In the genomic region with DNA sequence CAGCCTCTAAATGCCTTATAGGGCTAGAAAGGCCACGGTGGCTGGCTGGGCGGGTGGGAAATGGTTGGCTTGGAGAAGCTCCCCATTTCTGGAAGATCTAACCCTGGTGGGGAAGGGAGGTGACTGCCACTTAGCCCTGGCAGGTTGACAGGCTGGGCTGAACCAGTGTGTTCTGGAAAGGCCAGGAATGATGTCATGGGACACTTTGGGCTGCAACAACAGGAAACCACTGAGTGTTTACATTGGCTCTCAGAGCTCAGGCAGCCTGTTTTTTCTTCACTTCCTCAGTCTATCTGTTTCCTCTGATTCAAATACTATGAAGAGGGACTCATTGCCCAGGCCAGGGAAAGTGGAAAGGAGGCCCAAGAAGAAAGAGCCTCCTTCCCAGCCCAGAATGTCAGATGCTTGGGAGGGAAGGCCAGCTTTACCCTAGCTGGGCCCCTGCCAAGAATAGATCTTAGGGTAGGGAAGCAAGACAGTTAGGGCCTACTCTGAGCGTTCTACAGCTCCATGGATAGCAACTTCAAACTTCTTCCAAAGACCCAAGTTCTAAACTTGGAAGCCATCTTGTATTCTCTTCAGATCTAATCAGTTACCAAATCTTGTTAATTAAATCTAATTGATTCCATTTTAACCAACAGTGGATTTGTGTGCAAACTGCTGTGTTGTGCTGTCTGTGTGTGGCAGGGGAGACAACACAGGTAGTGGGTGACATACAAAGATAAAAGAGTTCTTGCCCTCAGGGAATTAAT, we compare ENCODE assay signal across 8 cellular contexts.
DNase-seq lines count a peak whose midpoint lies in the region; ATAC-seq, FAIRE-seq and TF ChIP-seq lines count a peak whose summit lies in the region.

No MANE protein-coding gene starts in this region.

- H3K36me3 ChIP-seq in DND-41 (ENCODE audit: insufficient read depth, low read length) (no peaks in the 10 kb centered on the region), HepG2 (replicated peaks in 1 of 2; ENCODE audit: control insufficient read depth in 1 of 2, insufficient read depth in 2 of 2, low read length in 2 of 2) (no peaks in the 10 kb centered on the region)

- H2AFZ ChIP-seq in DND-41 (ENCODE audit: low read depth, low read length) (peak overlapping the region; percentile 25), HepG2 (ENCODE audit: low read length) (no peak overlapping the region)

- H3K4me1 ChIP-seq in DND-41 (ENCODE audit: insufficient read depth, low read length): peaks cover 33% of the 10 kb centered on the region
- H3K4me1 ChIP-seq in HepG2 (ENCODE audit: insufficient read depth, low read length): no peaks in the 10 kb centered on the region

- TF ChIP-seq CTCF in DND-41 (IDR thresholded peaks at IDR 0.05; ENCODE audit: borderline replicate concordance, extremely low read depth, low read length, poor library complexity, severe bottlenecking) (no peak), cardiac fibroblast (IDR thresholded peaks at IDR 0.05; ENCODE audit: low read depth, low read length) (no peak), HepG2 (CRISPR knock-in tag; IDR thresholded peaks at IDR 0.05) (no peak)

- CTCF ChIA-PET in HepG2 (lab: Yijun Ruan, JAX; ENCODE audit: low intra/inter-chr PET ratio, low total read pairs): no interaction called here

- POLR2A ChIA-PET in HepG2 (lab: Yijun Ruan, JAX): no interaction called here

- H3K9me3 ChIP-seq in DND-41 (ENCODE audit: insufficient read depth, low read length, severe bottlenecking) (no peaks in the 10 kb centered on the region), HepG2 (ENCODE audit: low read length) (no peaks in the 10 kb centered on the region)

- intact Hi-C loops in HepG2 (cut with micrococcal nuclease; ENCODE audit: unreplicated experiment): no loop called here

- H3K4me2 ChIP-seq in DND-41 (ENCODE audit: insufficient read depth, low read length) (no peak overlapping the region), HepG2 (ENCODE audit: low read depth, low read length) (no peak overlapping the region)

- no peaks in the 10 kb centered on the region for H4K20me1 ChIP-seq in DND-41 (ENCODE audit: insufficient read depth, low read length)
- H4K20me1 ChIP-seq in HepG2 (ENCODE audit: insufficient read depth, low read length): no peaks in the 10 kb centered on the region

- ATAC-seq in DND-41 (ENCODE audit: insufficient read depth, low read depth): peak; percentile 49
- ATAC-seq in HG03196 (IDR thresholded peaks at IDR 0.05; ENCODE audit: unreplicated experiment): peak; percentile 69
- no peak for ATAC-seq in HepG2
- ATAC-seq in HG03045 (IDR thresholded peaks at IDR 0.05; ENCODE audit: unreplicated experiment): no peak
- ATAC-seq in GM19328 (IDR thresholded peaks at IDR 0.05; ENCODE audit: unreplicated experiment): no peak

- TF ChIP-seq POLR2A in HepG2 (IDR thresholded peaks at IDR 0.05; ENCODE audit: insufficient read depth in 1 of 2, low read depth in 2 of 2, low read length in 2 of 2): no peak

- H3K79me2 ChIP-seq in DND-41 (ENCODE audit: insufficient read depth, low read length) (no peaks in the 10 kb centered on the region), HepG2 (ENCODE audit: insufficient read depth, low read length) (no peaks in the 10 kb centered on the region)

- TF ChIP-seq EP300 in HepG2 (IDR thresholded peaks at IDR 0.05; ENCODE audit: low read depth in 2 of 2, low read length in 2 of 2) (no peak), HepG2 (CRISPR knock-in tag; IDR thresholded peaks at IDR 0.05; ENCODE audit: borderline replicate concordance) (no peak)

- FAIRE-seq in HepG2 (lab: Jason Lieb, UNC): no peak

- in situ Hi-C loops in HepG2 (cut with HindIII; ENCODE audit: extremely low pct_ligation_motif_present, low pct_unique_long_range_greater_than_20kb): no loop called here

- H3K4me3 ChIP-seq in DND-41 (ENCODE audit: low read depth in 1 of 2, low read length in 2 of 2): no peak overlapping the region
- no peak overlapping the region for H3K4me3 ChIP-seq in cardiac fibroblast (replicated peaks in 1 of 2; ENCODE audit: low read depth in 2 of 2, low read length in 2 of 2)
- H3K4me3 ChIP-seq in HepG2 (replicated peaks in 1 of 3; ENCODE audit: insufficient read depth in 1 of 3, low read depth in 2 of 3, low read length in 3 of 3): no peak overlapping the region

- DNase-seq in DND-41 (peak; percentile 5), T-helper 2 cell (peak in 3 of 5 experiments; percentile 6 to 84 (median 52)), cardiac fibroblast (ENCODE audit: low read depth in 2 of 2) (peak; percentile 94 to 95), HepG2 (ENCODE audit: low spot score) (peak; percentile 0), stromal cell of bone marrow (ENCODE audit: low read depth) (peak; percentile 89)

- H3K9ac ChIP-seq in DND-41 (ENCODE audit: low read depth, low read length): no peak overlapping the region
- no peak overlapping the region for H3K9ac ChIP-seq in HepG2 (ENCODE audit: insufficient read depth, low read depth, low read length)

- no CpG with 5 or more reads among the region's 3 CpGs for WGBS in HepG2 (ENCODE audit: low lambda C conversion rate)

- TF ChIP-seq RAD21 in HepG2 (CRISPR knock-in tag; IDR thresholded peaks at IDR 0.05): no peak

- no peaks in the 10 kb centered on the region for H3K27me3 ChIP-seq in DND-41 (ENCODE audit: insufficient read depth, low read length, poor library complexity)
- no peaks in the 10 kb centered on the region for H3K27me3 ChIP-seq in HepG2 (ENCODE audit: control insufficient read depth in 1 of 2, insufficient read depth in 2 of 2, low read length in 2 of 2)

- no TSS peak for BruUV-seq in HepG2 (replicated peaks; lab: Mats Ljungman, UMichigan)

- H3K27ac ChIP-seq in DND-41 (ENCODE audit: low read length) (peak overlapping the region; percentile 22; the same call in 1 of the 2 replicates), HepG2 (ENCODE audit: extremely low read length, insufficient read depth, low read length) (no peak overlapping the region)

TF ChIP-seq in HepG2, 621 proteins besides CTCF, POLR2A, EP300 and RAD21:
- TF ChIP-seq GABPA (IDR thresholded peaks at IDR 0.05; ENCODE audit: low read depth, low read length) (no peak), GABPA (CRISPR knock-in tag; IDR thresholded peaks at IDR 0.05; ENCODE audit: low read depth) (peak; percentile 35; the same call in 1 of the 2 replicates), SP140L (CRISPR knock-in tag; IDR thresholded peaks at IDR 0.05; ENCODE audit: borderline replicate concordance) (no peak), ZNF670 (CRISPR knock-in tag; IDR thresholded peaks at IDR 0.05; ENCODE audit: borderline replicate concordance) (no peak)
- TF ChIP-seq, protein P1, sequence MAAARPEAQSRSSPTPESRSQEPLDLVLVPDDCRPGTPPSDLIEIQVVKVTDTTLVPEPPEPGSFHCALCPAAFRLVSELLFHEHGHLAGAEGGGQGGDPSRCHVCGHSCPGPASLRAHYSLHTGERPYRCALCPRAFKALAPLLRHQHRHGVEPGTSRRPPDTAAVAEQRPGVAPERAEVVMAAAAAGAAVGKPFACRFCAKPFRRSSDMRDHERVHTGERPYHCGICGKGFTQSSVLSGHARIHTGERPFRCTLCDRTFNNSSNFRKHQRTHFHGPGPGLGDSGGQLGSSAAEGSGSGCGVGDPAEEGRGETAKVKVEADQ (CRISPR knock-in tag; IDR thresholded peaks at IDR 0.05; ENCODE audit: borderline replicate concordance): no peak
TF ChIP-seq in HepG2: peak in this region for 1.

Comparison
In these comparisons a context has a peak if more than half of its experiments do, and no peak if none do; other contexts are left out.
1. ATAC-seq: peak in DND-41 (single experiment) and HG03196 (single experiment); none in HepG2 (single experiment), HG03045 (single experiment) and GM19328 (single experiment).
2. DNase-seq: peak in every context shown above with its lines; median percentile 94 in cardiac fibroblast; 89 in stromal cell of bone marrow; 52 in T-helper 2 cell; 5 in DND-41; 0 in HepG2.